11 cellular contexts compared by ENCODE assay signal in genomic region chr3:177419904-177420601, GRCh38.
DNase-seq lines count a peak whose midpoint lies in the region; ATAC-seq lines count a peak whose summit lies in the region.
"Had no signal": no experiment of that assay in that cellular context is flagged by ENCODE, and none has a peak within 500 bp of the region (broad histone marks: within the 10 kb centered on the region; RNA-seq: fewer than 3 reads in every experiment).

No MANE protein-coding gene starts in this region.

- intact Hi-C loops in activated naive CD4-positive, alpha-beta T cell treated with anti-CD3 and anti-CD28 coated beads for 36 hours (cut with micrococcal nuclease): loop anchor here (1.0 kb wide), 8 partner anchors 7 to 582 kb away; no protein-coding TSS in a partner anchor

- no peaks in the 10 kb centered on the region for H3K9me3 Mint-ChIP-seq in activated naive CD4-positive, alpha-beta T cell treated with anti-CD3 and anti-CD28 coated beads for 36 hours
- peaks cover 2% of the 10 kb centered on the region for H3K9me3 Mint-ChIP-seq in activated CD8-positive, alpha-beta memory T cell treated with anti-CD3 and anti-CD28 coated beads, Interleukin-2, amount 10 ng/mL, durations not matched to agents 7 days and 5 days (ENCODE audit: low read depth)
- peaks cover 1 to 3% of the 10 kb centered on the region in 2 donors for H3K9me3 Mint-ChIP-seq in stimulated activated naive B cell treated with anti-CD40 and anti-IgM and Interleukin-4, amounts not matched to agents 10 μg/mL and 1 μg/mL and 100 μg/mL, for 72 hours

- H3K27me3 Mint-ChIP-seq in activated naive CD4-positive, alpha-beta T cell treated with anti-CD3 and anti-CD28 coated beads for 36 hours (ENCODE audit: low read depth): peaks cover 2% of the 10 kb centered on the region
- no peaks in the 10 kb centered on the region for H3K27me3 Mint-ChIP-seq in activated CD8-positive, alpha-beta memory T cell treated with anti-CD3 and anti-CD28 coated beads, Interleukin-2, amount 10 ng/mL, durations not matched to agents 7 days and 5 days
- no peaks in the 10 kb centered on the region for H3K27me3 Mint-ChIP-seq in stimulated activated naive B cell treated with anti-CD40 and anti-IgM and Interleukin-4, amounts not matched to agents 10 μg/mL and 1 μg/mL and 100 μg/mL, for 72 hours

- CTCF ChIA-PET in activated naive CD4-positive, alpha-beta T cell treated with anti-CD3 and anti-CD28 coated beads for 36 hours (lab: Charles Lee): no interaction called here
- CTCF ChIA-PET in activated CD8-positive, alpha-beta memory T cell treated with anti-CD3 and anti-CD28 coated beads, Interleukin-2, amount 10 ng/mL, durations not matched to agents 7 days and 5 days (lab: Charles Lee): interaction anchor here (0.8 kb wide), 1 partner anchor 10 kb away, joined by 3 read pairs; no protein-coding TSS in a partner anchor

- H3K4me1 Mint-ChIP-seq in activated naive CD4-positive, alpha-beta T cell treated with anti-CD3 and anti-CD28 coated beads for 36 hours (ENCODE audit: low read depth): peaks cover 27% of the 10 kb centered on the region
- H3K4me1 Mint-ChIP-seq in activated CD8-positive, alpha-beta memory T cell treated with anti-CD3 and anti-CD28 coated beads, Interleukin-2, amount 10 ng/mL, durations not matched to agents 7 days and 5 days: peaks cover 37% of the 10 kb centered on the region
- peaks cover 30 to 49% of the 10 kb centered on the region in 2 donors for H3K4me1 Mint-ChIP-seq in stimulated activated naive B cell treated with anti-CD40 and anti-IgM and Interleukin-4, amounts not matched to agents 10 μg/mL and 1 μg/mL and 100 μg/mL, for 72 hours

- H3K36me3 Mint-ChIP-seq in activated naive CD4-positive, alpha-beta T cell treated with anti-CD3 and anti-CD28 coated beads for 36 hours (ENCODE audit: low read depth): no peaks in the 10 kb centered on the region
- peaks cover 1% of the 10 kb centered on the region for H3K36me3 Mint-ChIP-seq in activated CD8-positive, alpha-beta memory T cell treated with anti-CD3 and anti-CD28 coated beads, Interleukin-2, amount 10 ng/mL, durations not matched to agents 7 days and 5 days
- peaks cover 0 to 2% of the 10 kb centered on the region in 2 donors for H3K36me3 Mint-ChIP-seq in stimulated activated naive B cell treated with anti-CD40 and anti-IgM and Interleukin-4, amounts not matched to agents 10 μg/mL and 1 μg/mL and 100 μg/mL, for 72 hours

- peak overlapping the region; percentile 86 for H3K27ac Mint-ChIP-seq in activated naive CD4-positive, alpha-beta T cell treated with anti-CD3 and anti-CD28 coated beads for 36 hours
- H3K27ac Mint-ChIP-seq in activated CD8-positive, alpha-beta memory T cell treated with anti-CD3 and anti-CD28 coated beads, Interleukin-2, amount 10 ng/mL, durations not matched to agents 7 days and 5 days: peak overlapping the region; percentile 39
- peak overlapping the region; percentile 89 for H3K27ac Mint-ChIP-seq in stimulated activated naive B cell treated with anti-CD40 and anti-IgM and Interleukin-4, amounts not matched to agents 10 μg/mL and 1 μg/mL and 100 μg/mL, for 72 hours

- H3K4me3 Mint-ChIP-seq in activated naive CD4-positive, alpha-beta T cell treated with anti-CD3 and anti-CD28 coated beads for 36 hours: no peak overlapping the region
- no peak overlapping the region for H3K4me3 Mint-ChIP-seq in activated CD8-positive, alpha-beta memory T cell treated with anti-CD3 and anti-CD28 coated beads, Interleukin-2, amount 10 ng/mL, durations not matched to agents 7 days and 5 days
- H3K4me3 Mint-ChIP-seq in stimulated activated naive B cell treated with anti-CD40 and anti-IgM and Interleukin-4, amounts not matched to agents 10 μg/mL and 1 μg/mL and 100 μg/mL, for 72 hours: peak overlapping the region; percentile 2 to 22

- peak; percentile 74 for ATAC-seq in HG02759 (IDR thresholded peaks at IDR 0.05; ENCODE audit: unreplicated experiment)
- peak; percentile 72 for ATAC-seq in activated CD8-positive, alpha-beta memory T cell treated with anti-CD3 and anti-CD28 coated beads, Interleukin-2, amount 10 ng/mL, durations not matched to agents 7 days and 5 days
- ATAC-seq in stimulated activated naive B cell treated with anti-CD40 and anti-IgM and Interleukin-4, amounts not matched to agents 10 μg/mL and 1 μg/mL and 100 μg/mL, for 72 hours (replicated peaks): peak; percentile 94 to 95
- ATAC-seq in HG03521 (IDR thresholded peaks at IDR 0.05; ENCODE audit: unreplicated experiment): no peak

- peak; percentile 53 for DNase-seq in activated naive CD4-positive, alpha-beta T cell treated with anti-CD3 and anti-CD28 coated beads for 36 hours
- DNase-seq in activated naive CD4-positive, alpha-beta T cell (lab: John Stamatoyannopoulos, UW): no peak
- no peak for DNase-seq in activated CD8-positive, alpha-beta memory T cell treated with anti-CD3 and anti-CD28 coated beads, Interleukin-2, amount 10 ng/mL, durations not matched to agents 7 days and 5 days
- peak; percentile 39 for DNase-seq in stimulated activated naive B cell treated with anti-CD40 and anti-IgM and Interleukin-4, amounts not matched to agents 10 μg/mL and 1 μg/mL and 100 μg/mL, for 72 hours
- DNase-seq in HPDE6-E6E7 (ENCODE audit: extremely low spot score) (no peak), activated gamma-delta T cell (lab: John Stamatoyannopoulos, UW) (no peak)
- DNase-seq: aorta, NCI-H82, T-helper 9 cell had no signal

Comparison
In these comparisons a context has a peak if more than half of its experiments do, and no peak if none do; other contexts are left out.
1. DNase-seq: peak in activated naive CD4-positive, alpha-beta T cell treated with anti-CD3 and anti-CD28 coated beads for 36 hours (single experiment) and stimulated activated naive B cell treated with anti-CD40 and anti-IgM and Interleukin-4, amounts not matched to agents 10 μg/mL and 1 μg/mL and 100 μg/mL, for 72 hours (single experiment); none in activated naive CD4-positive, alpha-beta T cell (0 of 4), activated CD8-positive, alpha-beta memory T cell treated with anti-CD3 and anti-CD28 coated beads, Interleukin-2, amount 10 ng/mL, durations not matched to agents 7 days and 5 days (single experiment), HPDE6-E6E7 (single experiment) and activated gamma-delta T cell (single experiment).
2. H3K27ac Mint-ChIP-seq: peak in every context shown above with its lines; median percentile 89 in stimulated activated naive B cell treated with anti-CD40 and anti-IgM and Interleukin-4, amounts not matched to agents 10 μg/mL and 1 μg/mL and 100 μg/mL, for 72 hours; 86 in activated naive CD4-positive, alpha-beta T cell treated with anti-CD3 and anti-CD28 coated beads for 36 hours; 39 in activated CD8-positive, alpha-beta memory T cell treated with anti-CD3 and anti-CD28 coated beads, Interleukin-2, amount 10 ng/mL, durations not matched to agents 7 days and 5 days.
3. H3K4me3 Mint-ChIP-seq: peak in stimulated activated naive B cell treated with anti-CD40 and anti-IgM and Interleukin-4, amounts not matched to agents 10 μg/mL and 1 μg/mL and 100 μg/mL, for 72 hours (2 of 2); none in activated naive CD4-positive, alpha-beta T cell treated with anti-CD3 and anti-CD28 coated beads for 36 hours (single experiment) and activated CD8-positive, alpha-beta memory T cell treated with anti-CD3 and anti-CD28 coated beads, Interleukin-2, amount 10 ng/mL, durations not matched to agents 7 days and 5 days (single experiment).